ENCODE assay signal across 22 cellular contexts in the genomic region with DNA sequence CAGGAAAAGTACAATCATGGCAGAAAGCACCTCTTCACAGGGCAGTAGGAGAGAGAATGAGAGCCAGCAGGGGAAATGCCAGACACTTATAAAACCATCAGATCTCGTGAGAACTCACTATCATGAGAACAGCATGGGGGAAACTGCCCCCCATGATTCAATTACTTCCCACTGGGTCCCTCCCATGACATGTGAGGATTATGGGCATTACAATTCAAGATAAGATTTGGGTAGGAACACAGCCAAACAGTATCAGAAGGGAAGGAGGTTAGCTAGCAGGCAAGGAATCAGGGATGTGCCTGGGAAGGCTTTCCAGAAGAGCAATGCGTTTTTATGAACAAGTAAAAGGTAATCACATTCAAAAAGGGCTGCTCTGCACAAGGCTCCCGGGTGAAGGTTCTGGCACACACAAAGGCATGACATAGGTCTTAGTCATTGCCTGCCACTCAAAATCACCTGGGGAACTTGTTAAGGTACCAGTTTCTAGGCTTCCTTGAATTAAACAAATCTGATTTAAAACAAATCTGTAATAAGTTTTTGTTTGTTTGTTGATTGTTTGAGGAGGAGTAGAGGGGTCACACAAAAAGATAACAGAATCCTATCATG. TPM values are rescaled to one million over a fixed set of nuclear protein-coding genes. Genes with fewer than 3 reads are reported as not detected.
"Had no signal": no experiment of that assay in that cellular context is flagged by ENCODE, and none has a peak within 500 bp of the region (broad histone marks: within the 10 kb centered on the region; RNA-seq: fewer than 3 reads in every experiment).

No MANE protein-coding gene starts in this region.

- H3K9me3 ChIP-seq: lower lobe of right lung, thoracic aorta, upper lobe of left lung had no signal

- H3K4me3 ChIP-seq: lower lobe of right lung, smooth muscle cell, thoracic aorta, upper lobe of left lung had no signal

- H3K4me3 Mint-ChIP-seq: activated B cell treated with CpG ODN at 0.5 μM for 24 hours; activated CD4-positive, alpha-beta memory T cell treated with anti-CD3 and anti-CD28 coated beads, Interleukin-2, amount 10 ng/mL, durations not matched to agents 7 days and 5 days; activated CD8-positive, alpha-beta memory T cell treated with anti-CD3 and anti-CD28 coated beads, Interleukin-2, amount 10 ng/mL, durations not matched to agents 7 days and 5 days; activated naive CD8-positive, alpha-beta T cell treated with anti-CD3 and anti-CD28 coated beads, Interleukin-2, amount 10 ng/mL, durations not matched to agents 7 days and 5 days; activated T-helper 17 cell treated with anti-CD3 and anti-CD28 coated beads, Interleukin-2, amount 50 U/mL, for 72 hours; central memory CD8-positive, alpha-beta T cell; mesothelial cell of epicardium; nephron progenitor cell; stimulated activated memory B cell treated with anti-CD40 and anti-IgM and Interleukin-4, amounts not matched to agents 10 μg/mL and 1 μg/mL and 100 μg/mL, for 72 hours; T-cell had no signal

- H3K36me3 Mint-ChIP-seq: activated CD8-positive, alpha-beta memory T cell treated with anti-CD3 and anti-CD28 coated beads, Interleukin-2, amount 10 ng/mL, durations not matched to agents 7 days and 5 days; activated naive CD8-positive, alpha-beta T cell treated with anti-CD3 and anti-CD28 coated beads, Interleukin-2, amount 10 ng/mL, durations not matched to agents 7 days and 5 days; mesothelial cell of epicardium; stimulated activated memory B cell treated with anti-CD40 and anti-IgM and Interleukin-4, amounts not matched to agents 10 μg/mL and 1 μg/mL and 100 μg/mL, for 72 hours; T-cell had no signal

- H3K27me3 ChIP-seq: upper lobe of left lung had no signal

- H3K27ac ChIP-seq: lower lobe of right lung, thoracic aorta, upper lobe of left lung had no signal

- H3K9me3 Mint-ChIP-seq: activated CD4-positive, alpha-beta memory T cell treated with anti-CD3 and anti-CD28 coated beads, Interleukin-2, amount 10 ng/mL, durations not matched to agents 7 days and 5 days; activated naive CD8-positive, alpha-beta T cell treated with anti-CD3 and anti-CD28 coated beads, Interleukin-2, amount 10 ng/mL, durations not matched to agents 7 days and 5 days; central memory CD8-positive, alpha-beta T cell; mesothelial cell of epicardium; nephron progenitor cell; T-cell had no signal

- H3K27me3 Mint-ChIP-seq: activated CD4-positive, alpha-beta memory T cell treated with anti-CD3 and anti-CD28 coated beads, Interleukin-2, amount 10 ng/mL, durations not matched to agents 7 days and 5 days; activated CD8-positive, alpha-beta memory T cell treated with anti-CD3 and anti-CD28 coated beads, Interleukin-2, amount 10 ng/mL, durations not matched to agents 7 days and 5 days had no signal

- DNase-seq: activated B cell treated with CpG ODN at 0.5 μM for 24 hours; activated CD4-positive, alpha-beta memory T cell treated with anti-CD3 and anti-CD28 coated beads, Interleukin-2, amount 10 ng/mL, durations not matched to agents 7 days and 5 days; activated CD4-positive, alpha-beta T cell treated with anti-CD3 and anti-CD28 coated beads for 48 hours; activated CD8-positive, alpha-beta memory T cell treated with anti-CD3 and anti-CD28 coated beads, Interleukin-2, amount 10 ng/mL, durations not matched to agents 7 days and 5 days; activated naive CD4-positive, alpha-beta T cell treated with Interleukin-2 at 50 U/mL for 16 hours; activated naive CD8-positive, alpha-beta T cell treated with anti-CD3 and anti-CD28 coated beads, Interleukin-2, amount 10 ng/mL, durations not matched to agents 7 days and 5 days; amygdala; cortex of kidney; left cardiac atrium; lower lobe of right lung; nephron progenitor cell; stimulated activated CD4-positive, alpha-beta T cell treated with anti-CD3 and anti-CD28 coated beads, Interleukin-4, amount 100 ng/mL, for 4 hours; T-cell; T-helper 9 cell; upper lobe of left lung had no signal

- H3K4me1 Mint-ChIP-seq: activated B cell treated with CpG ODN at 0.5 μM for 24 hours; activated CD4-positive, alpha-beta memory T cell treated with anti-CD3 and anti-CD28 coated beads, Interleukin-2, amount 10 ng/mL, durations not matched to agents 7 days and 5 days; activated CD8-positive, alpha-beta memory T cell treated with anti-CD3 and anti-CD28 coated beads, Interleukin-2, amount 10 ng/mL, durations not matched to agents 7 days and 5 days; activated naive CD8-positive, alpha-beta T cell treated with anti-CD3 and anti-CD28 coated beads, Interleukin-2, amount 10 ng/mL, durations not matched to agents 7 days and 5 days; activated T-helper 17 cell treated with anti-CD3 and anti-CD28 coated beads, Interleukin-2, amount 50 U/mL, for 72 hours; central memory CD8-positive, alpha-beta T cell; mesothelial cell of epicardium; nephron progenitor cell; stimulated activated memory B cell treated with anti-CD40 and anti-IgM and Interleukin-4, amounts not matched to agents 10 μg/mL and 1 μg/mL and 100 μg/mL, for 72 hours; T-cell had no signal

- H3K4me1 ChIP-seq: lower lobe of right lung, upper lobe of left lung had no signal

- ATAC-seq: activated CD8-positive, alpha-beta memory T cell treated with anti-CD3 and anti-CD28 coated beads, Interleukin-2, amount 10 ng/mL, durations not matched to agents 7 days and 5 days; activated T-helper 17 cell treated with anti-CD3 and anti-CD28 coated beads, Interleukin-2, amount 50 U/mL, for 72 hours; left cardiac atrium; lower lobe of right lung; sciatic nerve; stimulated activated memory B cell treated with anti-CD40 and anti-IgM and Interleukin-4, amounts not matched to agents 10 μg/mL and 1 μg/mL and 100 μg/mL, for 72 hours; T-cell had no signal

- H3K27ac Mint-ChIP-seq: activated B cell treated with CpG ODN at 0.5 μM for 24 hours; activated CD4-positive, alpha-beta memory T cell treated with anti-CD3 and anti-CD28 coated beads, Interleukin-2, amount 10 ng/mL, durations not matched to agents 7 days and 5 days; activated CD8-positive, alpha-beta memory T cell treated with anti-CD3 and anti-CD28 coated beads, Interleukin-2, amount 10 ng/mL, durations not matched to agents 7 days and 5 days; activated naive CD8-positive, alpha-beta T cell treated with anti-CD3 and anti-CD28 coated beads, Interleukin-2, amount 10 ng/mL, durations not matched to agents 7 days and 5 days; activated T-helper 17 cell treated with anti-CD3 and anti-CD28 coated beads, Interleukin-2, amount 50 U/mL, for 72 hours; mesothelial cell of epicardium; nephron progenitor cell; stimulated activated memory B cell treated with anti-CD40 and anti-IgM and Interleukin-4, amounts not matched to agents 10 μg/mL and 1 μg/mL and 100 μg/mL, for 72 hours; T-cell had no signal

- H3K36me3 ChIP-seq: lower lobe of right lung, thoracic aorta, upper lobe of left lung had no signal

RNA-seq across cellular contexts. Expression of a gene that starts 40.9 kb away (rescaled TPM):
- total RNA-seq: activated B cell treated with CpG ODN at 0.5 μM for 24 hours; activated CD4-positive, alpha-beta memory T cell treated with anti-CD3 and anti-CD28 coated beads, Interleukin-2, amount 10 ng/mL, durations not matched to agents 7 days and 5 days; activated CD8-positive, alpha-beta memory T cell treated with anti-CD3 and anti-CD28 coated beads, Interleukin-2, amount 10 ng/mL, durations not matched to agents 7 days and 5 days; activated naive CD8-positive, alpha-beta T cell treated with anti-CD3 and anti-CD28 coated beads, Interleukin-2, amount 10 ng/mL, durations not matched to agents 7 days and 5 days had no signal
